ENCODE assay signal across 10 cellular contexts in genomic region chr9:128243486-128244415, GRCh38. TPM values are rescaled to one million over a fixed set of nuclear protein-coding genes. Genes with fewer than 3 reads are reported as not detected.
A peak's percentile ranks its signal among the peaks of the same experiment; 100 is the strongest.
DNase-seq lines count a peak whose midpoint lies in the region; ATAC-seq and TF ChIP-seq lines count a peak whose summit lies in the region.
"Had no signal": no experiment of that assay in that cellular context is flagged by ENCODE, and none has a peak within 500 bp of the region (broad histone marks: within the 10 kb centered on the region; RNA-seq: fewer than 3 reads in every experiment).

No MANE protein-coding gene starts in this region.

- WGBS in mesenchymal stem cell = 82% methylated on average over 9 of the region's 13 CpGs
- WGBS in upper lobe of left lung, 2 donors = 55 to 77% methylated on average over 8 to 13 of the region's 13 CpGs

- no peak overlapping the region for H3K23ac ChIP-seq in mesenchymal stem cell (ENCODE audit: low read length in 2 of 2)

- H3K27ac Mint-ChIP-seq in endothelial cell (ENCODE audit: unreplicated experiment) = peak overlapping the region; percentile 26
- H3K27ac Mint-ChIP-seq in naive thymus-derived CD4-positive, alpha-beta T cell = no peak overlapping the region

- H3K27ac ChIP-seq in OCI-LY3 (ENCODE audit: low read length) = no peak overlapping the region
- no peak overlapping the region for H3K27ac ChIP-seq in mesenchymal stem cell (ENCODE audit: low read length, poor library complexity, severe bottlenecking)
- peak overlapping the region in 3 of 4 donors; percentile 50 to 82 (median 70) for H3K27ac ChIP-seq in upper lobe of left lung
- H3K27ac ChIP-seq in naive thymus-derived CD4-positive, alpha-beta T cell (ENCODE audit: low read depth, low read length) = no peak overlapping the region
- H3K27ac ChIP-seq: neutrophil had no signal

- peak overlapping the region; percentile 81 for H4K91ac ChIP-seq in mesenchymal stem cell (ENCODE audit: low read length)

- peak overlapping the region; percentile 13 for H3K4me3 Mint-ChIP-seq in endothelial cell (ENCODE audit: unreplicated experiment)
- H3K4me3 Mint-ChIP-seq in naive thymus-derived CD4-positive, alpha-beta T cell = peak overlapping the region in 1 of 10 donors; percentile 30

- POLR2A ChIA-PET in naive thymus-derived CD4-positive, alpha-beta T cell (lab: Charles Lee) = no interaction called here

- H3K4me1 Mint-ChIP-seq in endothelial cell (ENCODE audit: unreplicated experiment) = peaks cover 15% of the 10 kb centered on the region
- H3K4me1 Mint-ChIP-seq in naive thymus-derived CD4-positive, alpha-beta T cell = peaks cover 0 to 14% (median 8%) of the 10 kb centered on the region in 7 donors

- TF ChIP-seq EP300 in upper lobe of left lung (IDR thresholded peaks at IDR 0.05) = no peak

- peak overlapping the region; percentile 69 for H3K4me2 ChIP-seq in OCI-LY3 (ENCODE audit: low read length)
- no peak overlapping the region for H3K4me2 ChIP-seq in mesenchymal stem cell (ENCODE audit: low read length, poor library complexity, severe bottlenecking)

- no peak for TF ChIP-seq CTCF in OCI-LY3 (IDR thresholded peaks at IDR 0.05; ENCODE audit: low read depth, low read length)
- no peak for TF ChIP-seq CTCF in endothelial cell (IDR thresholded peaks at IDR 0.05; ENCODE audit: unreplicated experiment)
- no peak for TF ChIP-seq CTCF in upper lobe of left lung (IDR thresholded peaks at IDR 0.05)

- peaks cover 4% of the 10 kb centered on the region for H3K36me3 Mint-ChIP-seq in endothelial cell (ENCODE audit: low read depth, unreplicated experiment)
- H3K36me3 Mint-ChIP-seq in naive thymus-derived CD4-positive, alpha-beta T cell = no peaks in the 10 kb centered on the region

- peak overlapping the region in 1 of 2 experiments; percentile 94 for H3K4ac ChIP-seq in mesenchymal stem cell (ENCODE audit: low read depth in 1 of 2, low read length in 2 of 2)

- H3K27me3 ChIP-seq in OCI-LY3 (ENCODE audit: low read depth, low read length) = no peaks in the 10 kb centered on the region
- no peaks in the 10 kb centered on the region for H3K27me3 ChIP-seq in mesenchymal stem cell (ENCODE audit: control insufficient read depth in 1 of 2, insufficient read depth in 1 of 2, low read length in 2 of 2)
- H3K27me3 ChIP-seq in upper lobe of left lung = no peaks in the 10 kb centered on the region
- no peaks in the 10 kb centered on the region for H3K27me3 ChIP-seq in naive thymus-derived CD4-positive, alpha-beta T cell (ENCODE audit: control insufficient read depth in 2 of 2, insufficient read depth in 2 of 2, low read length in 2 of 2)

- H3K9ac ChIP-seq in OCI-LY3 (ENCODE audit: low read length) = no peak overlapping the region
- peak overlapping the region; percentile 94 for H3K9ac ChIP-seq in mesenchymal stem cell (ENCODE audit: low read length)

- H3K36me3 ChIP-seq in OCI-LY3 (replicated peaks; ENCODE audit: low read depth, low read length) (no peaks in the 10 kb centered on the region), mesenchymal stem cell (ENCODE audit: control insufficient read depth in 1 of 2, insufficient read depth in 2 of 2, low read depth in 1 of 2, low read length in 2 of 2) (peaks cover 36 to 61% of the 10 kb centered on the region in 2 experiments), upper lobe of left lung (no peaks in the 10 kb centered on the region)
- no peaks in the 10 kb centered on the region for H3K36me3 ChIP-seq in naive thymus-derived CD4-positive, alpha-beta T cell (ENCODE audit: control insufficient read depth in 2 of 3, insufficient read depth in 3 of 3, low read length in 3 of 3)
- H3K36me3 ChIP-seq: neutrophil had no signal

- intact Hi-C loops in naive thymus-derived CD4-positive, alpha-beta T cell (cut with micrococcal nuclease) = no loop called here

- peak in 1 of 2 donors; percentile 60 for ATAC-seq in upper lobe of left lung (ENCODE audit: low FRiP score in 2 of 2)
- ATAC-seq in naive thymus-derived CD4-positive, alpha-beta T cell = no peak

- no peak for DNase-seq in endothelial cell (ENCODE audit: low spot score)
- DNase-seq in mesenchymal stem cell = no peak
- DNase-seq in upper lobe of left lung = peak in 1 of 2 donors; percentile 77
- DNase-seq in COLO668 (lab: John Stamatoyannopoulos, UW; ENCODE audit: unreplicated experiment) = no peak
- DNase-seq in NCI-H1048 (lab: John Stamatoyannopoulos, UW) = no peak
- no peak for DNase-seq in naive thymus-derived CD4-positive, alpha-beta T cell
- DNase-seq: NCI-H2081, T1000 had no signal

- peak overlapping the region; percentile 90 for H2BK120ac ChIP-seq in mesenchymal stem cell (ENCODE audit: low read depth, low read length)

- peak overlapping the region; percentile 91 for H2BK15ac ChIP-seq in mesenchymal stem cell (ENCODE audit: low read depth, poor library complexity, severe bottlenecking)

- H2AK5ac ChIP-seq in mesenchymal stem cell (ENCODE audit: low read length, severe bottlenecking) = peak overlapping the region; percentile 63

- peaks cover 1% of the 10 kb centered on the region for H3K79me1 ChIP-seq in mesenchymal stem cell (replicated peaks; ENCODE audit: low read length, poor library complexity, severe bottlenecking)

- CTCF ChIA-PET in naive thymus-derived CD4-positive, alpha-beta T cell (lab: Charles Lee) = interaction anchor here (0.7 kb wide), 1 partner anchor 118 kb away, joined by 3 read pairs; no protein-coding TSS in a partner anchor

- peak overlapping the region; percentile 96 for H4K8ac ChIP-seq in mesenchymal stem cell (ENCODE audit: low read length)

- no peaks in the 10 kb centered on the region for H3K79me2 ChIP-seq in OCI-LY3 (ENCODE audit: low read length)

- H3K9me3 ChIP-seq in OCI-LY3 (ENCODE audit: insufficient read depth, low read length) (no peaks in the 10 kb centered on the region), mesenchymal stem cell (ENCODE audit: control insufficient read depth, low read length) (no peaks in the 10 kb centered on the region), upper lobe of left lung (no peaks in the 10 kb centered on the region)
- no peaks in the 10 kb centered on the region for H3K9me3 ChIP-seq in naive thymus-derived CD4-positive, alpha-beta T cell (ENCODE audit: control insufficient read depth in 2 of 3, low read length in 3 of 3)
- H3K9me3 ChIP-seq: neutrophil had no signal

- no peak overlapping the region for H2AFZ ChIP-seq in OCI-LY3 (ENCODE audit: low read depth, low read length)
- H2AFZ ChIP-seq in mesenchymal stem cell (ENCODE audit: low read depth, low read length) = no peak overlapping the region

- no peak overlapping the region for H2BK5ac ChIP-seq in mesenchymal stem cell (ENCODE audit: low read depth, low read length, poor library complexity, severe bottlenecking)

- H3K4me3 ChIP-seq in OCI-LY3 (ENCODE audit: low read length) (peak overlapping the region; percentile 71), mesenchymal stem cell (ENCODE audit: insufficient read depth in 1 of 2, low read depth in 1 of 2, low read length in 2 of 2) (peak overlapping the region in 1 of 2 experiments; percentile 87), upper lobe of left lung (peak overlapping the region in 3 of 4 donors; percentile 25 to 40 (median 36))
- no peak overlapping the region for H3K4me3 ChIP-seq in naive thymus-derived CD4-positive, alpha-beta T cell (ENCODE audit: low read length)

- peaks cover 6% of the 10 kb centered on the region for H3K27me3 Mint-ChIP-seq in endothelial cell (ENCODE audit: unreplicated experiment)
- H3K27me3 Mint-ChIP-seq in naive thymus-derived CD4-positive, alpha-beta T cell = peaks cover 20 to 30% (median 28%) of the 10 kb centered on the region in 5 donors

- H3K4me1 ChIP-seq in OCI-LY3 (ENCODE audit: low read length) (peaks cover 18% of the 10 kb centered on the region), mesenchymal stem cell (ENCODE audit: control insufficient read depth, insufficient read depth, low read depth, low read length) (peaks cover 37% of the 10 kb centered on the region), upper lobe of left lung (peaks cover 15 to 31% (median 20%) of the 10 kb centered on the region in 4 donors)
- no peaks in the 10 kb centered on the region for H3K4me1 ChIP-seq in naive thymus-derived CD4-positive, alpha-beta T cell (ENCODE audit: control insufficient read depth in 2 of 2, insufficient read depth in 2 of 2, low read length in 2 of 2)

- no peak for TF ChIP-seq POLR2A in upper lobe of left lung (IDR thresholded peaks at IDR 0.05)

- peak overlapping the region; percentile 81 to 92 for H3K18ac ChIP-seq in mesenchymal stem cell (ENCODE audit: low read depth in 1 of 2, low read length in 2 of 2)

- no peaks in the 10 kb centered on the region for H4K20me1 ChIP-seq in OCI-LY3 (ENCODE audit: insufficient read depth, low read length)

- no peaks in the 10 kb centered on the region for H3K9me3 Mint-ChIP-seq in endothelial cell (ENCODE audit: unreplicated experiment)
- no peaks in the 10 kb centered on the region for H3K9me3 Mint-ChIP-seq in naive thymus-derived CD4-positive, alpha-beta T cell

- H3K14ac ChIP-seq in mesenchymal stem cell (ENCODE audit: low read length in 2 of 2) = peak overlapping the region; percentile 29 to 65

- peak overlapping the region in 1 of 2 experiments; percentile 90 for H2BK12ac ChIP-seq in mesenchymal stem cell (ENCODE audit: low read length in 2 of 2)

RNA-seq across cellular contexts. Expression of gene GOLGA2, which starts 32.1 kb away (rescaled TPM):
- total RNA-seq in endothelial cell (ENCODE audit: unreplicated experiment) = 69.4 TPM
- 109 TPM for polyA plus RNA-seq in mesenchymal stem cell (2013, experiment 1 of 2)
- 102 TPM for polyA plus RNA-seq in mesenchymal stem cell (2013, experiment 2 of 2)
- 100 to 1,000 TPM in 2 of 6 donors, 10 to 100 TPM in 4; 78.4 to 138 (median 93.8) TPM for total RNA-seq in upper lobe of left lung
- total RNA-seq in naive thymus-derived CD4-positive, alpha-beta T cell = 10 to 100 TPM; 56.5 to 76.6 (median 70.6) TPM
- polyA plus RNA-seq in naive thymus-derived CD4-positive, alpha-beta T cell = 1 to 10 TPM; 6.0 to 7.4 TPM

RNA-seq across cellular contexts. Expression of gene SWI5, which starts 32.3 kb away (rescaled TPM):
- total RNA-seq in endothelial cell (ENCODE audit: unreplicated experiment) = 26.8 TPM
- polyA plus RNA-seq in mesenchymal stem cell (2013, experiment 1 of 2) = 35.0 TPM
- polyA plus RNA-seq in mesenchymal stem cell (2013, experiment 2 of 2) = 33.3 TPM
- total RNA-seq in upper lobe of left lung = 10 to 100 TPM; 13.7 to 28.3 (median 22.8) TPM
- 10 to 100 TPM in 2 of 5 experiments, 1 to 10 TPM in 3; 8.7 to 17.4 (median 9.8) TPM for total RNA-seq in naive thymus-derived CD4-positive, alpha-beta T cell
- 10 to 100 TPM; 34.6 to 36.6 TPM for polyA plus RNA-seq in naive thymus-derived CD4-positive, alpha-beta T cell

RNA-seq across cellular contexts. Expression of gene DNM1, which starts 40.6 kb away (rescaled TPM):
- total RNA-seq in endothelial cell (ENCODE audit: unreplicated experiment) = 8.0 TPM
- polyA plus RNA-seq in mesenchymal stem cell (2013, experiment 1 of 2) = 5.9 TPM
- 5.2 TPM for polyA plus RNA-seq in mesenchymal stem cell (2013, experiment 2 of 2)
- 10 to 100 TPM in 2 of 6 donors, 1 to 10 TPM in 4; 1.4 to 17.8 (median 7.9) TPM for total RNA-seq in upper lobe of left lung
- 1 to 10 TPM in 2 of 5 experiments, under 1 TPM in 3; 0.24 to 2.0 (median 0.94) TPM for total RNA-seq in naive thymus-derived CD4-positive, alpha-beta T cell
- under 1 TPM in 1 of 2 donors, not detected in 1; 0.24 TPM for polyA plus RNA-seq in naive thymus-derived CD4-positive, alpha-beta T cell

RNA-seq across cellular contexts. Expression of gene CIZ1, which starts 52.4 kb away (rescaled TPM):
- total RNA-seq in endothelial cell (ENCODE audit: unreplicated experiment) = 156 TPM
- 148 TPM for polyA plus RNA-seq in mesenchymal stem cell (2013, experiment 1 of 2)
- polyA plus RNA-seq in mesenchymal stem cell (2013, experiment 2 of 2) = 145 TPM
- total RNA-seq in upper lobe of left lung = 100 to 1,000 TPM in 3 of 6 donors, 10 to 100 TPM in 3; 53.4 to 136 (median 95.5) TPM
- 100 to 1,000 TPM; 110 to 163 (median 142) TPM for total RNA-seq in naive thymus-derived CD4-positive, alpha-beta T cell
- 10 to 100 TPM; 11.2 to 38.2 TPM for polyA plus RNA-seq in naive thymus-derived CD4-positive, alpha-beta T cell

Comparison
In these comparisons a context has a peak if more than half of its experiments do, and no peak if none do; other contexts are left out.
1. H3K27ac ChIP-seq: peak in upper lobe of left lung (3 of 4); none in OCI-LY3 (single experiment), mesenchymal stem cell (single experiment) and naive thymus-derived CD4-positive, alpha-beta T cell (single experiment).